In genomic region chr1:20426923-20427322, GRCh38 we compare ENCODE assay signal across 11 cellular contexts. TPM values are rescaled to one million over a fixed set of nuclear protein-coding genes. Genes with fewer than 3 reads are reported as not detected.
DNase-seq lines count a peak whose midpoint lies in the region; ATAC-seq and TF ChIP-seq lines count a peak whose summit lies in the region.
"Had no signal": no experiment of that assay in that cellular context is flagged by ENCODE, and none has a peak within 500 bp of the region (broad histone marks: within the 10 kb centered on the region; RNA-seq: fewer than 3 reads in every experiment).

No MANE protein-coding gene starts in this region.

- H3K27me3 ChIP-seq in right cardiac atrium (ENCODE audit: control insufficient read depth, insufficient read depth) (no peaks in the 10 kb centered on the region), sigmoid colon (peaks cover 0 to 21% (median 0%) of the 10 kb centered on the region in 3 donors)

- 50% methylated on average over 4 of the region's 4 CpGs for WGBS in right cardiac atrium
- WGBS in sigmoid colon, 2 donors = 63 to 75% methylated on average over 4 of the region's 4 CpGs

- H3K9me3 ChIP-seq in right cardiac atrium (ENCODE audit: control insufficient read depth, low read length) (peaks cover 3% of the 10 kb centered on the region), sigmoid colon (peaks cover 0 to 12% (median 3%) of the 10 kb centered on the region in 4 donors)

- intact Hi-C loops in right cardiac atrium (cut with DNase I) (no loop called here), sigmoid colon (cut with DNase I) (no loop called here)

- TF ChIP-seq POLR2A in sigmoid colon (IDR thresholded peaks at IDR 0.05) = no peak

- ATAC-seq in right cardiac atrium = no peak

- no peaks in the 10 kb centered on the region for H3K36me3 ChIP-seq in sigmoid colon
- H3K36me3 ChIP-seq: left ventricle myocardium inferior had no signal

- TF ChIP-seq CTCF in fibroblast of pulmonary artery (IDR thresholded peaks at IDR 0.05; ENCODE audit: low read length, missing control alignments) (no peak), sigmoid colon (IDR thresholded peaks at IDR 0.05) (no peak)

- H3K4me3 ChIP-seq in fibroblast of pulmonary artery (replicated peaks; ENCODE audit: low read depth, low read length) (no peak overlapping the region), right cardiac atrium (ENCODE audit: low read length) (no peak overlapping the region), sigmoid colon (no peak overlapping the region)
- H3K4me3 ChIP-seq: left ventricle myocardium inferior had no signal

- H3K4me1 ChIP-seq in right cardiac atrium (ENCODE audit: control insufficient read depth, insufficient read depth, low read length) (no peaks in the 10 kb centered on the region), sigmoid colon (no peaks in the 10 kb centered on the region)
- H3K4me1 ChIP-seq: left ventricle myocardium inferior had no signal

- peak; percentile 23 for DNase-seq in stimulated activated CD4-positive, alpha-beta T cell treated with anti-CD3 and anti-CD28 coated beads, Interleukin-1b, Interleukin-23, amount 100 ng/mL, for 48 hours
- no peak for DNase-seq in stimulated activated CD4-positive, alpha-beta T cell treated with anti-CD3 and anti-CD28 coated beads, Interleukin-4, amount 100 ng/mL, for 1 hour
- peak; percentile 27 for DNase-seq in T1000 (lab: John Stamatoyannopoulos, UW)
- DNase-seq in fibroblast of pulmonary artery (ENCODE audit: low read depth) = peak; percentile 86
- peak; percentile 45 for DNase-seq in superior temporal gyrus (ENCODE audit: extremely low spot score)
- DNase-seq in right cardiac atrium = no peak
- DNase-seq in sigmoid colon = no peak
- no peak for DNase-seq in stimulated activated CD8-positive, alpha-beta memory T cell treated with anti-CD3 and anti-CD28 coated beads, Interleukin-4, amount 100 ng/mL, for 48 hours
- DNase-seq: CD4-positive, alpha-beta memory T cell; left ventricle myocardium inferior had no signal

- TF ChIP-seq EP300 in sigmoid colon (IDR thresholded peaks at IDR 0.05) = no peak

- H3K27ac ChIP-seq in right cardiac atrium (ENCODE audit: low read length) (no peak overlapping the region), sigmoid colon (no peak overlapping the region)
- H3K27ac ChIP-seq: left ventricle myocardium inferior, VCaP had no signal

RNA-seq across cellular contexts. Expression of gene CAMK2N1, which starts 59.1 kb away (rescaled TPM):
- total RNA-seq in right cardiac atrium (10 to 100 TPM; 15.6 to 28.5 (median 15.8) TPM), sigmoid colon (10 to 100 TPM; 18.3 to 31.9 (median 28.0) TPM)
- polyA plus RNA-seq in right cardiac atrium (16.0 TPM), sigmoid colon (100 to 1,000 TPM in 2 of 3 donors, 10 to 100 TPM in 1; 43.9 to 247 (median 231) TPM)

Comparison
In these comparisons a context has a peak if more than half of its experiments do, and no peak if none do; other contexts are left out.
1. DNase-seq: peak in stimulated activated CD4-positive, alpha-beta T cell treated with anti-CD3 and anti-CD28 coated beads, Interleukin-1b, Interleukin-23, amount 100 ng/mL, for 48 hours (single experiment), T1000 (single experiment), fibroblast of pulmonary artery (single experiment) and superior temporal gyrus (single experiment); none in stimulated activated CD4-positive, alpha-beta T cell treated with anti-CD3 and anti-CD28 coated beads, Interleukin-4, amount 100 ng/mL, for 1 hour (single experiment), right cardiac atrium (0 of 3), sigmoid colon (single experiment) and stimulated activated CD8-positive, alpha-beta memory T cell treated with anti-CD3 and anti-CD28 coated beads, Interleukin-4, amount 100 ng/mL, for 48 hours (single experiment).